Comparison of ENCODE assay signal across 8 cellular contexts in genomic region chr17:59366773-59367656, GRCh38. TPM values are rescaled to one million over a fixed set of nuclear protein-coding genes. Genes with fewer than 3 reads are reported as not detected.
A peak's percentile ranks its signal among the peaks of the same experiment; 100 is the strongest.
DNase-seq lines count a peak whose midpoint lies in the region; ATAC-seq and TF ChIP-seq lines count a peak whose summit lies in the region.

No MANE protein-coding gene starts in this region.

- peaks cover 0 to 5% of the 10 kb centered on the region in 2 experiments for H3K36me3 ChIP-seq in mesenchymal stem cell (ENCODE audit: control insufficient read depth in 1 of 2, insufficient read depth in 2 of 2, low read depth in 1 of 2, low read length in 2 of 2)
- H3K36me3 ChIP-seq in aorta (ENCODE audit: control insufficient read depth in 1 of 2, insufficient read depth in 2 of 2, low read length in 1 of 2) = no peaks in the 10 kb centered on the region

- H3K9me3 Mint-ChIP-seq in T-helper 2 cell treated with Interferon-gamma antibody and Interleukin-4, amounts not matched to agents 5 μg/mL and 100 μg/mL, for 36 hours = no peaks in the 10 kb centered on the region

- peak overlapping the region; percentile 8 to 79 for H3K18ac ChIP-seq in mesenchymal stem cell (ENCODE audit: low read depth in 1 of 2, low read length in 2 of 2)

- intact Hi-C loops in aorta (cut with DNase I) = loop anchor here (5.0 kb wide), 1 partner anchor 35 kb away; the partner anchor contains the start of gene YPEL2 (in 2 of the 2)

- H4K91ac ChIP-seq in mesenchymal stem cell (ENCODE audit: low read length) = no peak overlapping the region

- H3K4me1 Mint-ChIP-seq in T-helper 2 cell treated with Interferon-gamma antibody and Interleukin-4, amounts not matched to agents 5 μg/mL and 100 μg/mL, for 36 hours (ENCODE audit: low read depth) = peaks cover 42% of the 10 kb centered on the region

- H3K27ac ChIP-seq in mesenchymal stem cell (ENCODE audit: low read length, poor library complexity, severe bottlenecking) (peak overlapping the region; percentile 39), aorta (ENCODE audit: low read depth in 1 of 2, low read length in 2 of 2) (peak overlapping the region; percentile 94 to 95)

- H2BK12ac ChIP-seq in mesenchymal stem cell (ENCODE audit: low read length in 2 of 2) = peak overlapping the region in 1 of 2 experiments; percentile 69

- H2BK15ac ChIP-seq in mesenchymal stem cell (ENCODE audit: low read depth, poor library complexity, severe bottlenecking) = peak overlapping the region; percentile 62

- H2BK120ac ChIP-seq in mesenchymal stem cell (ENCODE audit: low read depth, low read length) = no peak overlapping the region

- H3K14ac ChIP-seq in mesenchymal stem cell (ENCODE audit: low read length in 2 of 2) = no peak overlapping the region

- no peak for TF ChIP-seq CTCF in choroid plexus epithelial cell (conservative IDR thresholded peaks at IDR 0.05; ENCODE audit: low read depth, low read length)

- no peaks in the 10 kb centered on the region for H3K27me3 Mint-ChIP-seq in T-helper 2 cell treated with Interferon-gamma antibody and Interleukin-4, amounts not matched to agents 5 μg/mL and 100 μg/mL, for 36 hours (ENCODE audit: low read depth)

- H3K36me3 Mint-ChIP-seq in T-helper 2 cell treated with Interferon-gamma antibody and Interleukin-4, amounts not matched to agents 5 μg/mL and 100 μg/mL, for 36 hours (ENCODE audit: low read depth) = no peaks in the 10 kb centered on the region

- H3K27ac Mint-ChIP-seq in T-helper 2 cell treated with Interferon-gamma antibody and Interleukin-4, amounts not matched to agents 5 μg/mL and 100 μg/mL, for 36 hours = no peak overlapping the region

- peak overlapping the region; percentile 53 for H3K9ac ChIP-seq in mesenchymal stem cell (ENCODE audit: low read length)

- H3K4me2 ChIP-seq in mesenchymal stem cell (ENCODE audit: low read length, poor library complexity, severe bottlenecking) = peak overlapping the region; percentile 8

- H2BK5ac ChIP-seq in mesenchymal stem cell (ENCODE audit: low read depth, low read length, poor library complexity, severe bottlenecking) = no peak overlapping the region

- ATAC-seq in aorta (ENCODE audit: low FRiP score) (peak; percentile 72), HG03039 (IDR thresholded peaks at IDR 0.05; ENCODE audit: unreplicated experiment) (no peak)

- DNase-seq in COLO668 (lab: John Stamatoyannopoulos, UW; ENCODE audit: unreplicated experiment) = peak; percentile 71
- DNase-seq in NCI-H2029 (lab: John Stamatoyannopoulos, UW) = peak; percentile 87
- peak; percentile 82 for DNase-seq in choroid plexus epithelial cell (ENCODE audit: low read depth)
- DNase-seq in mesenchymal stem cell = peak; percentile 83
- no peak for DNase-seq in aorta
- DNase-seq in HK-2 (ENCODE audit: unreplicated experiment) = no peak
- no peak for DNase-seq in T-helper 2 cell treated with Interferon-gamma antibody and Interleukin-4, amounts not matched to agents 5 μg/mL and 100 μg/mL, for 36 hours (ENCODE audit: low spot score)

- 56% methylated on average over 7 of the region's 8 CpGs for WGBS in mesenchymal stem cell
- 4% methylated on average over 8 of the region's 8 CpGs for WGBS in aorta, 2 donors

- H2AK5ac ChIP-seq in mesenchymal stem cell (ENCODE audit: low read length, severe bottlenecking) = peak overlapping the region; percentile 33

- H3K23ac ChIP-seq in mesenchymal stem cell (ENCODE audit: low read length in 2 of 2) = no peak overlapping the region

- H3K4ac ChIP-seq in mesenchymal stem cell (ENCODE audit: low read depth in 1 of 2, low read length in 2 of 2) = peak overlapping the region in 1 of 2 experiments; percentile 60

- H2AFZ ChIP-seq in mesenchymal stem cell (ENCODE audit: low read depth, low read length) = no peak overlapping the region

- H3K79me1 ChIP-seq in mesenchymal stem cell (replicated peaks; ENCODE audit: low read length, poor library complexity, severe bottlenecking) = peaks cover 11% of the 10 kb centered on the region

- no peaks in the 10 kb centered on the region for H3K27me3 ChIP-seq in mesenchymal stem cell (ENCODE audit: control insufficient read depth in 1 of 2, insufficient read depth in 1 of 2, low read length in 2 of 2)
- H3K27me3 ChIP-seq in aorta (ENCODE audit: control insufficient read depth in 1 of 2, insufficient read depth in 2 of 2, low read length in 1 of 2) = no peaks in the 10 kb centered on the region

- H3K9me3 ChIP-seq in mesenchymal stem cell (ENCODE audit: control insufficient read depth, low read length) = no peaks in the 10 kb centered on the region
- no peaks in the 10 kb centered on the region for H3K9me3 ChIP-seq in aorta (ENCODE audit: control insufficient read depth, low read length)

- H3K4me3 Mint-ChIP-seq in T-helper 2 cell treated with Interferon-gamma antibody and Interleukin-4, amounts not matched to agents 5 μg/mL and 100 μg/mL, for 36 hours = no peak overlapping the region

- H3K4me3 ChIP-seq in choroid plexus epithelial cell (ENCODE audit: low read depth, low read length) = no peak overlapping the region
- no peak overlapping the region for H3K4me3 ChIP-seq in mesenchymal stem cell (ENCODE audit: insufficient read depth in 1 of 2, low read depth in 1 of 2, low read length in 2 of 2)
- no peak overlapping the region for H3K4me3 ChIP-seq in aorta (ENCODE audit: low read length in 2 of 2)

- H3K4me1 ChIP-seq in mesenchymal stem cell (ENCODE audit: control insufficient read depth, insufficient read depth, low read depth, low read length) (peaks cover 50% of the 10 kb centered on the region), aorta (ENCODE audit: control insufficient read depth in 1 of 2, insufficient read depth in 2 of 2, low read length in 2 of 2) (peaks cover 13 to 51% of the 10 kb centered on the region in 2 donors)

- H4K8ac ChIP-seq in mesenchymal stem cell (ENCODE audit: low read length) = no peak overlapping the region

RNA-seq across cellular contexts. Expression of gene YPEL2, which starts 35.6 kb away (rescaled TPM):
- 10.5 TPM for polyA plus RNA-seq in mesenchymal stem cell (2013, experiment 1 of 2)
- 10.8 TPM for polyA plus RNA-seq in mesenchymal stem cell (2013, experiment 2 of 2)
- total RNA-seq in aorta = 10 to 100 TPM; 38.5 to 54.0 TPM
- 10 to 100 TPM; 16.8 to 23.0 TPM for polyA plus RNA-seq in aorta

Comparison
In these comparisons a context has a peak if more than half of its experiments do, and no peak if none do; other contexts are left out.
1. DNase-seq: peak in COLO668 (single experiment), NCI-H2029 (single experiment), choroid plexus epithelial cell (single experiment) and mesenchymal stem cell (single experiment); none in aorta (0 of 2), HK-2 (single experiment) and T-helper 2 cell treated with Interferon-gamma antibody and Interleukin-4, amounts not matched to agents 5 μg/mL and 100 μg/mL, for 36 hours (single experiment).